Comparison of ENCODE assay signal across 16 cellular contexts in the genomic region with DNA sequence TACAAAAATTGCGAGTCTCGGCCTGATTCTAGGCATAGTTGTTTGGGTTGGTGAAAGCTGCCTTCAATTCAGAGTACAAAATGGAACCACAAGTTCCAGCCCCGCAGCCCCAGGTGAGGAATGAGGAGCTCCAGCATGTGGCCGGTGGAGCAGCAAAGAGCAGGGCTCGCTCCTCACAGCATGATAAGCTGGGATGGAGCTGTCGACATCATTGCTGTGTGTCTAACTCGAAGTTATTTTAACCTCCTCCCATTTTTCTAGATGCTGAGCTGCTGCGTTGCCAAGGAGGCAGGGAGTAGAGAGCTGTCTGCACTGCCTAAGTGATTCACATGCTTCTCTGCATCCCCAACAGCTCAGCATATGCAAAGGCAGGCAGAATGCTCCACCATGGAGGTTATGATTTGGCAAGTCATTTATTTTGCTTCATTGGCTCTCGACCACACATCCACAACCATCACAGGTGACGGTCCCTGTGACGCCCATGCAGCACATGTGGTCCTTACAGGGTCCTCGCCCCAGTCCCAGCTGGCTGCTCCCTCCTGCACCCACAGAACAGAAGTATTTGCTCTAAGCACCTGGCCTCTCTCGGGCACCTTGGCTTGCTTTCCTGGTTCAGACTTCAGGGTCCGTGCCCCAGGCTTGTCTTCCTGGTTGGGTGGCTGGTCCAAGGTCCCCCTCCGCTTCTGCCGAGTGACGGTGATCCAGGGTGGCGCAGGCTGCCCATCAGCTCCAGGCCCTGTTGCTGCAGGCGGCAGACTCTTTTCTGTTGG.
A peak's percentile ranks its signal among the peaks of the same experiment; 100 is the strongest.
DNase-seq lines count a peak whose midpoint lies in the region; ATAC-seq and TF ChIP-seq lines count a peak whose summit lies in the region.
"Had no signal": no experiment of that assay in that cellular context is flagged by ENCODE, and none has a peak within 500 bp of the region (broad histone marks: within the 10 kb centered on the region; RNA-seq: fewer than 3 reads in every experiment).

No MANE protein-coding gene starts in this region.

- H3K4me1 Mint-ChIP-seq in GM23338 (no peaks in the 10 kb centered on the region), neural progenitor cell (peaks cover 10% of the 10 kb centered on the region)
- H3K4me1 Mint-ChIP-seq: CD8-positive, alpha-beta memory T cell had no signal

- H3K4me2 ChIP-seq in GM23338 (no peak overlapping the region), hepatocyte (no peak overlapping the region), neural progenitor cell (no peak overlapping the region)

- H3K36me3 ChIP-seq in GM23338 (ENCODE audit: insufficient read depth) (no peaks in the 10 kb centered on the region), hepatocyte (replicated peaks; ENCODE audit: insufficient read depth, low read depth) (no peaks in the 10 kb centered on the region), neural progenitor cell (no peaks in the 10 kb centered on the region)
- H3K36me3 ChIP-seq: BE2C had no signal

- H3K4me3 Mint-ChIP-seq in GM23338: no peak overlapping the region
- no peak overlapping the region for H3K4me3 Mint-ChIP-seq in neural progenitor cell
- H3K4me3 Mint-ChIP-seq: CD8-positive, alpha-beta memory T cell had no signal

- H3K27ac Mint-ChIP-seq in GM23338 (no peak overlapping the region), neural progenitor cell (no peak overlapping the region)

- H3K27me3 Mint-ChIP-seq in GM23338 (ENCODE audit: insufficient read depth, low read depth, poor library complexity) (peaks cover 7% of the 10 kb centered on the region), neural progenitor cell (ENCODE audit: insufficient read depth, low read depth) (peaks cover 8% of the 10 kb centered on the region)
- H3K27me3 Mint-ChIP-seq: CD8-positive, alpha-beta memory T cell had no signal

- H3K9me3 Mint-ChIP-seq in GM23338 (no peaks in the 10 kb centered on the region), neural progenitor cell (no peaks in the 10 kb centered on the region)
- H3K9me3 Mint-ChIP-seq: CD8-positive, alpha-beta memory T cell had no signal

- TF ChIP-seq CTCF in GM23338 (conservative IDR thresholded peaks at IDR 0.05; ENCODE audit: low read depth in 2 of 2) (no peak), hepatocyte (IDR thresholded peaks at IDR 0.05; ENCODE audit: poor library complexity) (no peak), neural progenitor cell (IDR thresholded peaks at IDR 0.05) (no peak)

- WGBS in hepatocyte (ENCODE audit: low lambda C conversion rate, missing lambda C conversion rate): 90% methylated on average over 19 of the region's 19 CpGs

- H3K36me3 Mint-ChIP-seq in GM23338 (ENCODE audit: low read depth) (no peaks in the 10 kb centered on the region), neural progenitor cell (no peaks in the 10 kb centered on the region)
- H3K36me3 Mint-ChIP-seq: CD8-positive, alpha-beta memory T cell had no signal

- no peak overlapping the region for H3K9ac ChIP-seq in neural progenitor cell

- H3K27ac ChIP-seq in GM23338 (ENCODE audit: low read depth): no peak overlapping the region
- peak overlapping the region; percentile 80 for H3K27ac ChIP-seq in caudate nucleus (ENCODE audit: low read depth, low read length)
- H3K27ac ChIP-seq in hepatocyte: peak overlapping the region; percentile 43
- no peak overlapping the region for H3K27ac ChIP-seq in neural progenitor cell

- H3K4me1 ChIP-seq in GM23338 (ENCODE audit: insufficient read depth) (no peaks in the 10 kb centered on the region), hepatocyte (ENCODE audit: insufficient read depth) (peaks cover 11% of the 10 kb centered on the region), neural progenitor cell (no peaks in the 10 kb centered on the region)
- H3K4me1 ChIP-seq: BE2C had no signal

- no peak for ATAC-seq in GM23338

- H3K27me3 ChIP-seq in GM23338 (ENCODE audit: insufficient read depth) (no peaks in the 10 kb centered on the region), hepatocyte (no peaks in the 10 kb centered on the region), neural progenitor cell (no peaks in the 10 kb centered on the region)
- H3K27me3 ChIP-seq: BE2C had no signal

- H3K9me2 ChIP-seq in GM23338 (ENCODE audit: insufficient read depth): no peaks in the 10 kb centered on the region
- no peaks in the 10 kb centered on the region for H3K9me2 ChIP-seq in hepatocyte (replicated peaks; ENCODE audit: insufficient read depth)

- H3K9me3 ChIP-seq in hepatocyte (ENCODE audit: low read depth) (no peaks in the 10 kb centered on the region), neural progenitor cell (ENCODE audit: low read depth) (no peaks in the 10 kb centered on the region)
- H3K9me3 ChIP-seq: BE2C had no signal

- H4K20me1 ChIP-seq in GM23338 (replicated peaks; ENCODE audit: insufficient read depth) (no peaks in the 10 kb centered on the region), hepatocyte (ENCODE audit: insufficient read depth, poor library complexity, severe bottlenecking) (no peaks in the 10 kb centered on the region), neural progenitor cell (ENCODE audit: low read depth) (no peaks in the 10 kb centered on the region)

- H3K79me2 ChIP-seq in GM23338 (replicated peaks; ENCODE audit: insufficient read depth) (no peaks in the 10 kb centered on the region), hepatocyte (no peaks in the 10 kb centered on the region), neural progenitor cell (ENCODE audit: low read depth) (no peaks in the 10 kb centered on the region)

- H3F3A ChIP-seq in GM23338 (replicated peaks; ENCODE audit: low read depth): no peaks in the 10 kb centered on the region
- H3F3A ChIP-seq in neural progenitor cell (ENCODE audit: low read depth): no peaks in the 10 kb centered on the region

- DNase-seq in GM23338 (ENCODE audit: low spot score): no peak
- DNase-seq in caudate nucleus (lab: John Stamatoyannopoulos, UW): peak in 28 of 61 donors; percentile 28 to 89 (median 46)
- DNase-seq in hepatocyte (ENCODE audit: low spot score): no peak
- DNase-seq in superior temporal gyrus (ENCODE audit: extremely low spot score): peak; percentile 48
- DNase-seq in neural progenitor cell (ENCODE audit: low spot score): no peak
- DNase-seq in NCI-H2171 treated with DMSO at 0.1 percent for 48 hours (lab: John Stamatoyannopoulos, UW): no peak
- no peak for DNase-seq in retina
- DNase-seq: BE2C; CD8-positive, alpha-beta memory T cell; DMS153; EL; HCEC 1CT; NCI-H1436; NCI-H2029 treated with DMSO at 0.1 percent for 48 hours; NCI-H524; SIG-M5 had no signal

- H3K4me3 ChIP-seq in GM23338 (no peak overlapping the region), hepatocyte (no peak overlapping the region), neural progenitor cell (no peak overlapping the region)

- H2AFZ ChIP-seq in GM23338 (peak overlapping the region; percentile 10; the same call in 1 of the 2 replicates), hepatocyte (no peak overlapping the region), neural progenitor cell (replicated peaks) (no peak overlapping the region)

TF ChIP-seq in GM23338, 12 proteins besides CTCF, POLR2A, EP300 and RAD21:
- TF ChIP-seq, protein P1, sequence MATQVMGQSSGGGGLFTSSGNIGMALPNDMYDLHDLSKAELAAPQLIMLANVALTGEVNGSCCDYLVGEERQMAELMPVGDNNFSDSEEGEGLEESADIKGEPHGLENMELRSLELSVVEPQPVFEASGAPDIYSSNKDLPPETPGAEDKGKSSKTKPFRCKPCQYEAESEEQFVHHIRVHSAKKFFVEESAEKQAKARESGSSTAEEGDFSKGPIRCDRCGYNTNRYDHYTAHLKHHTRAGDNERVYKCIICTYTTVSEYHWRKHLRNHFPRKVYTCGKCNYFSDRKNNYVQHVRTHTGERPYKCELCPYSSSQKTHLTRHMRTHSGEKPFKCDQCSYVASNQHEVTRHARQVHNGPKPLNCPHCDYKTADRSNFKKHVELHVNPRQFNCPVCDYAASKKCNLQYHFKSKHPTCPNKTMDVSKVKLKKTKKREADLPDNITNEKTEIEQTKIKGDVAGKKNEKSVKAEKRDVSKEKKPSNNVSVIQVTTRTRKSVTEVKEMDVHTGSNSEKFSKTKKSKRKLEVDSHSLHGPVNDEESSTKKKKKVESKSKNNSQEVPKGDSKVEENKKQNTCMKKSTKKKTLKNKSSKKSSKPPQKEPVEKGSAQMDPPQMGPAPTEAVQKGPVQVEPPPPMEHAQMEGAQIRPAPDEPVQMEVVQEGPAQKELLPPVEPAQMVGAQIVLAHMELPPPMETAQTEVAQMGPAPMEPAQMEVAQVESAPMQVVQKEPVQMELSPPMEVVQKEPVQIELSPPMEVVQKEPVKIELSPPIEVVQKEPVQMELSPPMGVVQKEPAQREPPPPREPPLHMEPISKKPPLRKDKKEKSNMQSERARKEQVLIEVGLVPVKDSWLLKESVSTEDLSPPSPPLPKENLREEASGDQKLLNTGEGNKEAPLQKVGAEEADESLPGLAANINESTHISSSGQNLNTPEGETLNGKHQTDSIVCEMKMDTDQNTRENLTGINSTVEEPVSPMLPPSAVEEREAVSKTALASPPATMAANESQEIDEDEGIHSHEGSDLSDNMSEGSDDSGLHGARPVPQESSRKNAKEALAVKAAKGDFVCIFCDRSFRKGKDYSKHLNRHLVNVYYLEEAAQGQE (IDR thresholded peaks at IDR 0.05; ENCODE audit: unreplicated experiment): no peak
- no peak for TF ChIP-seq EZH2 (IDR thresholded peaks at IDR 0.05; ENCODE audit: low read depth, unreplicated experiment)
- TF ChIP-seq, protein P2, sequence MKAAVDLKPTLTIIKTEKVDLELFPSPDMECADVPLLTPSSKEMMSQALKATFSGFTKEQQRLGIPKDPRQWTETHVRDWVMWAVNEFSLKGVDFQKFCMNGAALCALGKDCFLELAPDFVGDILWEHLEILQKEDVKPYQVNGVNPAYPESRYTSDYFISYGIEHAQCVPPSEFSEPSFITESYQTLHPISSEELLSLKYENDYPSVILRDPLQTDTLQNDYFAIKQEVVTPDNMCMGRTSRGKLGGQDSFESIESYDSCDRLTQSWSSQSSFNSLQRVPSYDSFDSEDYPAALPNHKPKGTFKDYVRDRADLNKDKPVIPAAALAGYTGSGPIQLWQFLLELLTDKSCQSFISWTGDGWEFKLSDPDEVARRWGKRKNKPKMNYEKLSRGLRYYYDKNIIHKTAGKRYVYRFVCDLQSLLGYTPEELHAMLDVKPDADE (IDR thresholded peaks at IDR 0.05): no peak

Comparison
In these comparisons a context has a peak if more than half of its experiments do, and no peak if none do; other contexts are left out.
1. H3K27ac ChIP-seq: peak in caudate nucleus (single experiment) and hepatocyte (single experiment); none in GM23338 (single experiment) and neural progenitor cell (single experiment).